1 cellular context compared by ENCODE assay signal in genomic region chr20:38918172-38918571, GRCh38.
TF ChIP-seq lines count a peak whose summit lies in the region.

No MANE protein-coding gene starts in this region.

TF ChIP-seq in HepG2, 621 proteins besides CTCF, POLR2A, EP300 and RAD21:
- TF ChIP-seq ZNF101 (CRISPR knock-in tag; IDR thresholded peaks at IDR 0.05; ENCODE audit: borderline replicate concordance, low read depth) = no peak
- peak; percentile 39; the same call in 1 of the 2 replicates for TF ChIP-seq ZNF768 (CRISPR knock-in tag; IDR thresholded peaks at IDR 0.05)
- TF ChIP-seq, protein P1, sequence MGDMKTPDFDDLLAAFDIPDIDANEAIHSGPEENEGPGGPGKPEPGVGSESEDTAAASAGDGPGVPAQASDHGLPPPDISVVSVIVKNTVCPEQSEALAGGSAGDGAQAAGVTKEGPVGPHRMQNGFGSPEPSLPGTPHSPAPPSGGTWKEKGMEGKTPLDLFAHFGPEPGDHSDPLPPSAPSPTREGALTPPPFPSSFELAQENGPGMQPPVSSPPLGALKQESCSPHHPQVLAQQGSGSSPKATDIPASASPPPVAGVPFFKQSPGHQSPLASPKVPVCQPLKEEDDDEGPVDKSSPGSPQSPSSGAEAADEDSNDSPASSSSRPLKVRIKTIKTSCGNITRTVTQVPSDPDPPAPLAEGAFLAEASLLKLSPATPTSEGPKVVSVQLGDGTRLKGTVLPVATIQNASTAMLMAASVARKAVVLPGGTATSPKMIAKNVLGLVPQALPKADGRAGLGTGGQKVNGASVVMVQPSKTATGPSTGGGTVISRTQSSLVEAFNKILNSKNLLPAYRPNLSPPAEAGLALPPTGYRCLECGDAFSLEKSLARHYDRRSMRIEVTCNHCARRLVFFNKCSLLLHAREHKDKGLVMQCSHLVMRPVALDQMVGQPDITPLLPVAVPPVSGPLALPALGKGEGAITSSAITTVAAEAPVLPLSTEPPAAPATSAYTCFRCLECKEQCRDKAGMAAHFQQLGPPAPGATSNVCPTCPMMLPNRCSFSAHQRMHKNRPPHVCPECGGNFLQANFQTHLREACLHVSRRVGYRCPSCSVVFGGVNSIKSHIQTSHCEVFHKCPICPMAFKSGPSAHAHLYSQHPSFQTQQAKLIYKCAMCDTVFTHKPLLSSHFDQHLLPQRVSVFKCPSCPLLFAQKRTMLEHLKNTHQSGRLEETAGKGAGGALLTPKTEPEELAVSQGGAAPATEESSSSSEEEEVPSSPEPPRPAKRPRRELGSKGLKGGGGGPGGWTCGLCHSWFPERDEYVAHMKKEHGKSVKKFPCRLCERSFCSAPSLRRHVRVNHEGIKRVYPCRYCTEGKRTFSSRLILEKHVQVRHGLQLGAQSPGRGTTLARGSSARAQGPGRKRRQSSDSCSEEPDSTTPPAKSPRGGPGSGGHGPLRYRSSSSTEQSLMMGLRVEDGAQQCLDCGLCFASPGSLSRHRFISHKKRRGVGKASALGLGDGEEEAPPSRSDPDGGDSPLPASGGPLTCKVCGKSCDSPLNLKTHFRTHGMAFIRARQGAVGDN (CRISPR knock-in tag; IDR thresholded peaks at IDR 0.05) = peak; percentile 37; the same call in 1 of the 2 replicates
- TF ChIP-seq REPIN1 (CRISPR knock-in tag; IDR thresholded peaks at IDR 0.05; ENCODE audit: borderline replicate concordance, low read depth) = no peak
- peak; percentile 42 for TF ChIP-seq AGO1 (IDR thresholded peaks at IDR 0.05; ENCODE audit: low read depth, low read length, poor library complexity, severe bottlenecking)
- peak; percentile 35 for TF ChIP-seq ZNF883 (CRISPR knock-in tag; IDR thresholded peaks at IDR 0.05; ENCODE audit: not compliant biosample characterization)
- no peak for TF ChIP-seq ZNF383 (CRISPR knock-in tag; IDR thresholded peaks at IDR 0.05; ENCODE audit: borderline replicate concordance)
- TF ChIP-seq FOXK1 (CRISPR knock-in tag; IDR thresholded peaks at IDR 0.05; ENCODE audit: borderline replicate concordance, low read depth) = no peak
- TF ChIP-seq ZNF605 (CRISPR knock-in tag; IDR thresholded peaks at IDR 0.05) = peak; percentile 22; the same call in 1 of the 2 replicates
